In genomic region chr16:83538707-83539106, GRCh38 we compare ENCODE assay signal across 11 cellular contexts.
"Had no signal": no experiment of that assay in that cellular context is flagged by ENCODE, and none has a peak within 500 bp of the region (broad histone marks: within the 10 kb centered on the region; RNA-seq: fewer than 3 reads in every experiment).

No MANE protein-coding gene starts in this region.

- H3K4me3 Mint-ChIP-seq: GM23338, H9, HFFc6 had no signal

- H3K36me3 ChIP-seq: HAP-1 had no signal

- H3K27ac Mint-ChIP-seq: GM23338, H9, HFFc6 had no signal

- H3K4me1 Mint-ChIP-seq: GM23338, H9 had no signal

- H3K9ac ChIP-seq: GM23248 had no signal

- H3K9me3 Mint-ChIP-seq: GM23338, H9 had no signal

- FAIRE-seq: H1, H54 had no signal

- H3K9me3 ChIP-seq: HAP-1 had no signal

- H3K4me1 ChIP-seq: HAP-1 had no signal

- DNase-seq: GM23248, GOT3, H7, H9, HCEC 1CT, HFFc6 had no signal

- ATAC-seq: GM23338, HCT116 had no signal

- H3K4me2 ChIP-seq: GM23338 had no signal

- H3K27ac ChIP-seq: GM23248 had no signal

- H3K4me3 ChIP-seq: GM23248, GM23338, HAP-1 had no signal

- H2AFZ ChIP-seq: GM23248, GM23338 had no signal
